Comparison of ENCODE assay signal across 1 cellular context in genomic region chr2:235692671-235693171, GRCh38.
TF ChIP-seq lines count a peak whose summit lies in the region.

No MANE protein-coding gene starts in this region.

TF ChIP-seq in H1, 55 proteins besides CTCF, POLR2A, EP300 and RAD21:
- TF ChIP-seq ZNF274 (IDR thresholded peaks at IDR 0.05; ENCODE audit: borderline replicate concordance, extremely low read depth, low read length) = no peak
TF ChIP-seq in H1: peak in this region for 0.
